1 cellular context compared by ENCODE assay signal in the genomic region with DNA sequence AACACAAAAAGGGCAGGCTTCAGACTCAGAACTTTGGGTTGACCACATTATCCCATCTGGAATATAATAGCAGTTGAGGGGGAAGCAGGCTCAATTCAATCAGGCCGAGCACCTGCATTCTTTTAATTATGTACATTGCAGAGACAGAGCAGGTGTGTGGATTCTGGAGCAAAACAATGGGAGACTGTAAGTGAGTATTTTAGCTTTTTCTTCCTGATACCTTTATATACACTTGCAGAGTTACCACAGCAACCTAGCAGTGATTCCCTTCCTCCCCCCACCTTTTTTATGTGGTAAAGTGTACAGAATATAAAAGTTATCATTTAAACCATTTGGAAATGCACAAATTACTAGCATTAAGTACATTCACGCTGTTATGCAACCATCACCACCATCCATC. TPM values are rescaled to one million over a fixed set of nuclear protein-coding genes. Genes with fewer than 3 reads are reported as not detected.
"Had no signal": no experiment of that assay in that cellular context is flagged by ENCODE, and none has a peak within 500 bp of the region (broad histone marks: within the 10 kb centered on the region; RNA-seq: fewer than 3 reads in every experiment).

No MANE protein-coding gene starts in this region.

RNA-seq across cellular contexts. Expression of a gene that starts 6.8 kb away (rescaled TPM):
- total RNA-seq: G401 had no signal
